Comparison of ENCODE assay signal across 20 cellular contexts in genomic region chr3:10620833-10621082, GRCh38.
"Had no signal": no experiment of that assay in that cellular context is flagged by ENCODE, and none has a peak within 500 bp of the region (broad histone marks: within the 10 kb centered on the region; RNA-seq: fewer than 3 reads in every experiment).

No MANE protein-coding gene starts in this region.

- H3K4me3 Mint-ChIP-seq: IgD-negative memory B cell had no signal

- H3K9ac ChIP-seq: KMS-11 had no signal

- H3K4me2 ChIP-seq: KMS-11 had no signal

- H3K36me3 Mint-ChIP-seq: IgD-negative memory B cell had no signal

- ATAC-seq: SK-N-SH treated with all-trans-retinoic acid at 6 μM for 48 hours had no signal

- H3K27ac ChIP-seq: KMS-11, RWPE1 had no signal

- H3K27ac Mint-ChIP-seq: IgD-negative memory B cell had no signal

- H3K4me1 Mint-ChIP-seq: IgD-negative memory B cell had no signal

- DNase-seq: Kasumi-1, MM.1S, NCI-H1092 treated with DMSO at 0.1 percent for 48 hours, NCI-H1436, NCI-H187, NCI-H2029, NCI-H2081 treated with DMSO at 0.1 percent for 48 hours, NCI-H2171, NCI-H226, NCI-H446, NCI-H510A, NCI-H524 treated with DMSO at 0.1 percent for 48 hours, NCI-H69, NCI-H774, SHP77 had no signal

- H3K9me3 Mint-ChIP-seq: IgD-negative memory B cell had no signal

- H3K4me3 ChIP-seq: K562 had no signal
